In genomic region chr3:26281284-26281977, GRCh38 we compare ENCODE assay signal across 15 cellular contexts.
DNase-seq lines count a peak whose midpoint lies in the region; ATAC-seq and TF ChIP-seq lines count a peak whose summit lies in the region.
"Had no signal": no experiment of that assay in that cellular context is flagged by ENCODE, and none has a peak within 500 bp of the region (broad histone marks: within the 10 kb centered on the region; RNA-seq: fewer than 3 reads in every experiment).

No MANE protein-coding gene starts in this region.

- H2BK5ac ChIP-seq in trophoblast cell (ENCODE audit: low read depth, low read length, poor library complexity), result peak overlapping the region; percentile 45

- peak overlapping the region; percentile 50 for H4K8ac ChIP-seq in trophoblast cell (ENCODE audit: low read depth, low read length)

- no peak overlapping the region for H3K14ac ChIP-seq in trophoblast cell (ENCODE audit: low read length)

- H3K4me1 ChIP-seq in BLaER1, result peaks cover 37% of the 10 kb centered on the region
- H3K4me1 ChIP-seq in MM.1S (ENCODE audit: low read length), result peaks cover 9% of the 10 kb centered on the region; the same call in 1 of the 2 replicates
- peaks cover 2 to 4% of the 10 kb centered on the region in 2 experiments for H3K4me1 ChIP-seq in trophoblast cell (ENCODE audit: control insufficient read depth in 1 of 2, insufficient read depth in 2 of 2, low read length in 2 of 2)

- peak overlapping the region; percentile 52 for H2BK120ac ChIP-seq in trophoblast cell (ENCODE audit: insufficient read depth, low read length, poor library complexity)

- H3K4ac ChIP-seq in trophoblast cell (ENCODE audit: low read depth, low read length), result no peak overlapping the region

- peak overlapping the region; percentile 90 for H4K91ac ChIP-seq in trophoblast cell (ENCODE audit: low read depth, low read length)

- H3K79me2 ChIP-seq in MM.1S (ENCODE audit: low read length) (no peaks in the 10 kb centered on the region), trophoblast cell (ENCODE audit: control insufficient read depth, insufficient read depth, low read length, poor library complexity) (no peaks in the 10 kb centered on the region)

- H3K27ac ChIP-seq in BLaER1, result no peak overlapping the region
- H3K27ac ChIP-seq in MM.1S (ENCODE audit: low read length), result no peak overlapping the region
- peak overlapping the region; percentile 32 for H3K27ac ChIP-seq in trophoblast cell (ENCODE audit: low read depth, low read length)
- H3K27ac ChIP-seq: C4-2B had no signal

- H3K9me3 ChIP-seq in BLaER1 (peaks cover 49% of the 10 kb centered on the region), MM.1S (replicated peaks; ENCODE audit: insufficient read depth, low read length) (no peaks in the 10 kb centered on the region), trophoblast cell (ENCODE audit: insufficient read depth, low read depth, low read length) (peaks cover 6% of the 10 kb centered on the region)

- H2BK12ac ChIP-seq in trophoblast cell (ENCODE audit: low read length), result no peak overlapping the region

- H3K23ac ChIP-seq in trophoblast cell (ENCODE audit: low read length), result no peak overlapping the region

- peak; percentile 49 for DNase-seq in MM.1S
- no peak for DNase-seq in trophoblast cell
- DNase-seq in NCI-H2107 (lab: John Stamatoyannopoulos, UW), result no peak
- no peak for DNase-seq in NCI-H146 treated with DMSO at 0.1 percent for 48 hours (lab: John Stamatoyannopoulos, UW; ENCODE audit: unreplicated experiment)
- no peak for DNase-seq in activated naive CD4-positive, alpha-beta T cell treated with Interleukin-2 at 50 U/mL for 16 hours
- DNase-seq: DND-41, HFFc6, NCI-H1105 treated with DMSO at 0.1 percent for 48 hours, NCI-H1694 treated with DMSO at 0.1 percent for 48 hours, NCI-H226, NCI-H524 treated with DMSO at 0.1 percent for 48 hours had no signal

- H2AFZ ChIP-seq in MM.1S (ENCODE audit: low read length), result no peak overlapping the region
- no peak overlapping the region for H2AFZ ChIP-seq in trophoblast cell (ENCODE audit: insufficient read depth, low read length, poor library complexity)

- WGBS in trophoblast cell (ENCODE audit: extremely low coverage, insufficient coverage, insufficient read length), result no CpG with 5 or more reads among the region's 3 CpGs

- H3K79me1 ChIP-seq in trophoblast cell (ENCODE audit: low read length), result peaks cover 5% of the 10 kb centered on the region

- H3K4me3 ChIP-seq in BLaER1 (no peak overlapping the region), MM.1S (ENCODE audit: low read length) (no peak overlapping the region), trophoblast cell (ENCODE audit: low read depth, low read length) (no peak overlapping the region)
- H3K4me3 ChIP-seq: K562 had no signal

- H3K9me2 ChIP-seq in MM.1S (replicated peaks; ENCODE audit: insufficient read depth, low read length), result no peaks in the 10 kb centered on the region

- H4K12ac ChIP-seq in trophoblast cell (ENCODE audit: low read depth, low read length), result no peak overlapping the region

- peak; percentile 100 for ATAC-seq in esophagus mucosa
- ATAC-seq: K562 had no signal

- peaks cover 12% of the 10 kb centered on the region; the same call in 1 of the 2 replicates for H3K36me3 ChIP-seq in BLaER1
- H3K36me3 ChIP-seq in MM.1S (replicated peaks; ENCODE audit: insufficient read depth, low read length), result no peaks in the 10 kb centered on the region
- H3K36me3 ChIP-seq in trophoblast cell (ENCODE audit: control insufficient read depth in 1 of 2, insufficient read depth in 2 of 2, low read length in 2 of 2), result no peaks in the 10 kb centered on the region

- H3K9ac ChIP-seq in BLaER1 (no peak overlapping the region), MM.1S (ENCODE audit: low read length) (no peak overlapping the region), trophoblast cell (ENCODE audit: low read length) (no peak overlapping the region)

- TF ChIP-seq CTCF in MM.1S (IDR thresholded peaks at IDR 0.05; ENCODE audit: low read length), result no peak

- H2AK5ac ChIP-seq in trophoblast cell (ENCODE audit: low read length), result no peak overlapping the region

- H3K18ac ChIP-seq in trophoblast cell (ENCODE audit: low read length), result peak overlapping the region; percentile 66

- H3K27me3 ChIP-seq in BLaER1, result no peaks in the 10 kb centered on the region
- H3K27me3 ChIP-seq in MM.1S (replicated peaks; ENCODE audit: insufficient read depth, low read length), result no peaks in the 10 kb centered on the region
- H3K27me3 ChIP-seq in trophoblast cell (ENCODE audit: insufficient read depth, low read length), result no peaks in the 10 kb centered on the region

- no peaks in the 10 kb centered on the region for H3F3A ChIP-seq in MM.1S (ENCODE audit: insufficient read depth, low read length)

- H4K20me1 ChIP-seq in BLaER1 (no peaks in the 10 kb centered on the region), MM.1S (ENCODE audit: insufficient read depth, low read length) (no peaks in the 10 kb centered on the region)

- H3K4me2 ChIP-seq in BLaER1, result peak overlapping the region; percentile 72
- no peak overlapping the region for H3K4me2 ChIP-seq in MM.1S (ENCODE audit: low read depth, low read length)
- H3K4me2 ChIP-seq in trophoblast cell (ENCODE audit: low read length), result no peak overlapping the region
